ENCODE assay signal across 18 cellular contexts in genomic region chr2:160515120-160515519, GRCh38.
"Had no signal": no experiment of that assay in that cellular context is flagged by ENCODE, and none has a peak within 500 bp of the region (broad histone marks: within the 10 kb centered on the region; RNA-seq: fewer than 3 reads in every experiment).

No MANE protein-coding gene starts in this region.

- FAIRE-seq: islet of Langerhans had no signal

- H3K27me3 ChIP-seq: colonic mucosa, right atrium auricular region, testis, tibial nerve, upper lobe of right lung, vagina had no signal

- H3K27ac ChIP-seq: colonic mucosa, right atrium auricular region, testis, tibial nerve, upper lobe of right lung, vagina had no signal

- H3K36me3 Mint-ChIP-seq: naive thymus-derived CD8-positive, alpha-beta T cell had no signal

- H3K4me1 Mint-ChIP-seq: neural crest cell had no signal

- H3K4me3 Mint-ChIP-seq: naive thymus-derived CD8-positive, alpha-beta T cell; neural crest cell had no signal

- ATAC-seq: mucosa of descending colon; naive thymus-derived CD8-positive, alpha-beta T cell; stimulated activated naive CD8-positive, alpha-beta T cell treated with anti-CD3 and anti-CD28 coated beads, Interleukin-15, Interleukin-2, amounts not matched to agents 100 U/mL and 50 U/mL, for 24 hours; upper lobe of right lung had no signal

- H3K4me1 ChIP-seq: colonic mucosa, testis, upper lobe of right lung, vagina had no signal

- H3K27me3 Mint-ChIP-seq: naive thymus-derived CD8-positive, alpha-beta T cell had no signal

- H3K36me3 ChIP-seq: colonic mucosa, right atrium auricular region, tibial nerve, upper lobe of right lung, vagina had no signal

- DNase-seq: colonic mucosa; dermis blood vessel endothelial cell; foreskin melanocyte; head of caudate nucleus; hypothalamus; kidney glomerular epithelial cell; mucosa of descending colon; naive thymus-derived CD8-positive, alpha-beta T cell; stimulated activated CD4-positive, alpha-beta T cell treated with anti-CD3 and anti-CD28 coated beads, Interleukin-2, amount 100 ng/mL, for 48 hours; stimulated activated naive CD8-positive, alpha-beta T cell treated with anti-CD3 and anti-CD28 coated beads, Interleukin-15, Interleukin-2, amounts not matched to agents 100 U/mL and 50 U/mL, for 24 hours; testis; upper lobe of right lung had no signal

- H3K9me3 ChIP-seq: colonic mucosa, mucosa of descending colon, right atrium auricular region, testis, tibial nerve, upper lobe of right lung, vagina had no signal

- H3K4me3 ChIP-seq: colonic mucosa, mucosa of descending colon, right atrium auricular region, smooth muscle cell, testis, tibial nerve, upper lobe of right lung, vagina had no signal

- H3K4me2 ChIP-seq: smooth muscle cell had no signal

- H3K9me3 Mint-ChIP-seq: neural crest cell had no signal
